In the genomic region with DNA sequence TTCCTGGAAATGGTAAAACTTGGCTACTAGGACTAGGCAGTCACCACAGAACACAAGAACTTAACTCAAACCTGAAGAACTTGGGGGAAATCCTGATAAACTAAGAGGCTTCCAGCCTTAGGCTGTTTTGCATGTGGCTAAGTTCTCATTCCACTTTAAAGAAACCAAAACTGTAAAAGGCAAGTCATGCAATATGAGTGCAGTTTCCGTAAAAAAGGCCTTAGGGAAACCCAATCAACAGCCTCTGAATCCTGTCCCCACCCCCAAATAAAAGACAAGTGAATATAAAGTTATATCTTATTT, we compare ENCODE assay signal across 12 cellular contexts.
DNase-seq lines count a peak whose midpoint lies in the region; ATAC-seq and TF ChIP-seq lines count a peak whose summit lies in the region.
"Had no signal": no experiment of that assay in that cellular context is flagged by ENCODE, and none has a peak within 500 bp of the region (broad histone marks: within the 10 kb centered on the region; RNA-seq: fewer than 3 reads in every experiment).

No MANE protein-coding gene starts in this region.

- CTCF ChIA-PET in HEK293 (lab: Yijun Ruan, JAX), result interaction anchor here (0.5 to 3.9 kb wide), 14 partner anchors 11 to 240 kb away, joined by 3 to 59 read pairs (median 6); no protein-coding TSS in a partner anchor

- POLR2A ChIA-PET in HEK293 (lab: Yijun Ruan, JAX), result no interaction called here

- no peaks in the 10 kb centered on the region for H3K9me3 ChIP-seq in HEK293 (ENCODE audit: control insufficient read depth, insufficient read depth, low read depth, low read length)

- DNase-seq in activated T-cell treated with anti-CD3 and anti-CD28 coated beads, Interleukin-2, amount 50 U/mL, for 72 hours, result no peak
- no peak for DNase-seq in activated T-cell treated with anti-CD3 and anti-CD28 coated beads, Interleukin-2, amount 50 U/mL, for 48 hours
- no peak for DNase-seq in stimulated activated effector memory CD8-positive, alpha-beta T cell treated with anti-CD3 and anti-CD28 coated beads, Interleukin-12 subunit alpha, Interleukin-12 subunit beta, amount 100 ng/mL, for 72 hours (ENCODE audit: low spot score in 2 of 2)
- DNase-seq in occipital lobe (lab: John Stamatoyannopoulos, UW) (no peak), COLO668 (lab: John Stamatoyannopoulos, UW; ENCODE audit: unreplicated experiment) (no peak)
- DNase-seq: activated effector memory CD4-positive, alpha-beta T cell treated with Interleukin-2 at 50 U/mL for 16 hours; NCI-H748 treated with DMSO at 0.1 percent for 48 hours; T-helper 17 cell had no signal

- H3K27ac ChIP-seq in HEK293 (ENCODE audit: extremely low read depth, low read depth, low read length), result no peak overlapping the region
- H3K27ac ChIP-seq: skin epidermis had no signal

- peaks cover 22% of the 10 kb centered on the region for H3K4me1 Mint-ChIP-seq in activated T-cell treated with anti-CD3 and anti-CD28 coated beads, Interleukin-2, amount 50 U/mL, for 72 hours (ENCODE audit: low read depth)
- peaks cover 6% of the 10 kb centered on the region for H3K4me1 Mint-ChIP-seq in stimulated activated effector memory CD8-positive, alpha-beta T cell treated with anti-CD3 and anti-CD28 coated beads, Interleukin-12 subunit alpha, Interleukin-12 subunit beta, amount 100 ng/mL, for 72 hours
- H3K4me1 Mint-ChIP-seq: T-helper 17 cell had no signal

- TF ChIP-seq CTCF in HEK293 (tag by site-specific recombination; IDR thresholded peaks at IDR 0.05), result no peak

- H3K27me3 Mint-ChIP-seq in activated T-cell treated with anti-CD3 and anti-CD28 coated beads, Interleukin-2, amount 50 U/mL, for 72 hours (ENCODE audit: low read depth), result no peaks in the 10 kb centered on the region

- H3K27ac Mint-ChIP-seq in activated T-cell treated with anti-CD3 and anti-CD28 coated beads, Interleukin-2, amount 50 U/mL, for 72 hours, result no peak overlapping the region
- H3K27ac Mint-ChIP-seq in stimulated activated effector memory CD8-positive, alpha-beta T cell treated with anti-CD3 and anti-CD28 coated beads, Interleukin-12 subunit alpha, Interleukin-12 subunit beta, amount 100 ng/mL, for 72 hours, result no peak overlapping the region
- H3K27ac Mint-ChIP-seq: T-helper 17 cell had no signal

- H3K4me1 ChIP-seq in HEK293 (ENCODE audit: control insufficient read depth, insufficient read depth, low read length), result no peaks in the 10 kb centered on the region

- H3K36me3 Mint-ChIP-seq in activated T-cell treated with anti-CD3 and anti-CD28 coated beads, Interleukin-2, amount 50 U/mL, for 72 hours (ENCODE audit: insufficient read depth in 2 of 2), result no peaks in the 10 kb centered on the region
- H3K36me3 Mint-ChIP-seq in stimulated activated effector memory CD8-positive, alpha-beta T cell treated with anti-CD3 and anti-CD28 coated beads, Interleukin-12 subunit alpha, Interleukin-12 subunit beta, amount 100 ng/mL, for 72 hours, result no peaks in the 10 kb centered on the region

- no peaks in the 10 kb centered on the region for H3K36me3 ChIP-seq in HEK293 (ENCODE audit: control insufficient read depth in 2 of 2, insufficient read depth in 1 of 2, low read length in 2 of 2)

- no peak overlapping the region for H3K4me3 ChIP-seq in HEK293 (ENCODE audit: low read depth, low read length)
- H3K4me3 ChIP-seq: skin epidermis had no signal

- H3K9me3 Mint-ChIP-seq in activated T-cell treated with anti-CD3 and anti-CD28 coated beads, Interleukin-2, amount 50 U/mL, for 72 hours, result no peaks in the 10 kb centered on the region
- H3K9me3 Mint-ChIP-seq in stimulated activated effector memory CD8-positive, alpha-beta T cell treated with anti-CD3 and anti-CD28 coated beads, Interleukin-12 subunit alpha, Interleukin-12 subunit beta, amount 100 ng/mL, for 72 hours, result no peaks in the 10 kb centered on the region

- peak; percentile 78 to 84 for ATAC-seq in activated T-cell treated with anti-CD3 and anti-CD28 coated beads, Interleukin-2, amount 50 U/mL, for 72 hours (replicated peaks in 1 of 2)
- ATAC-seq in HG03469 (IDR thresholded peaks at IDR 0.05; ENCODE audit: unreplicated experiment), result peak; percentile 48
- peak; percentile 38 for ATAC-seq in stimulated activated effector memory CD8-positive, alpha-beta T cell treated with anti-CD3 and anti-CD28 coated beads, Interleukin-12 subunit alpha, Interleukin-12 subunit beta, amount 100 ng/mL, for 72 hours
- ATAC-seq in esophagus mucosa, result no peak

- peak overlapping the region in 1 of 2 donors; percentile 21 for H3K4me3 Mint-ChIP-seq in activated T-cell treated with anti-CD3 and anti-CD28 coated beads, Interleukin-2, amount 50 U/mL, for 72 hours
- H3K4me3 Mint-ChIP-seq in stimulated activated effector memory CD8-positive, alpha-beta T cell treated with anti-CD3 and anti-CD28 coated beads, Interleukin-12 subunit alpha, Interleukin-12 subunit beta, amount 100 ng/mL, for 72 hours, result no peak overlapping the region
- H3K4me3 Mint-ChIP-seq: T-helper 17 cell had no signal

TF ChIP-seq in HEK293, 187 proteins besides CTCF, POLR2A, EP300 and RAD21:
- TF ChIP-seq ZNF324 (tag by site-specific recombination; IDR thresholded peaks at IDR 0.05), result no peak
- TF ChIP-seq FEZF1 (tag by site-specific recombination; IDR thresholded peaks at IDR 0.05), result peak; percentile 45; the same call in 1 of the 2 replicates
